21 cellular contexts compared by ENCODE assay signal in genomic region chr21:22556829-22557228, GRCh38.
DNase-seq lines count a peak whose midpoint lies in the region; ATAC-seq, FAIRE-seq and TF ChIP-seq lines count a peak whose summit lies in the region.
"Had no signal": no experiment of that assay in that cellular context is flagged by ENCODE, and none has a peak within 500 bp of the region (broad histone marks: within the 10 kb centered on the region; RNA-seq: fewer than 3 reads in every experiment).

No MANE protein-coding gene starts in this region.

- H3K79me2 ChIP-seq in HepG2 (ENCODE audit: insufficient read depth, low read length) (no peaks in the 10 kb centered on the region), OCI-LY7 (ENCODE audit: insufficient read depth, low read depth, low read length) (no peaks in the 10 kb centered on the region)

- H3K27ac ChIP-seq in HepG2 (ENCODE audit: extremely low read length, insufficient read depth, low read length) (no peak overlapping the region), right lobe of liver (no peak overlapping the region), liver (ENCODE audit: low read depth in 1 of 2, low read length in 2 of 2) (no peak overlapping the region), OCI-LY7 (ENCODE audit: low read depth, low read length, poor library complexity, severe bottlenecking) (no peak overlapping the region)
- H3K27ac ChIP-seq: 22Rv1; A549; BLaER1 treated with 17β-estradiol and CSF1 and Interleukin-3, amounts not matched to agents 10 nM and 100 nM; C4-2B had no signal

- TF ChIP-seq CTCF in HepG2 (CRISPR knock-in tag; IDR thresholded peaks at IDR 0.05), result no peak
- TF ChIP-seq CTCF in right lobe of liver (IDR thresholded peaks at IDR 0.05), result no peak
- no peak for TF ChIP-seq CTCF in liver (IDR thresholded peaks at IDR 0.05; ENCODE audit: low read depth, low read length, missing input control)
- no peak for TF ChIP-seq CTCF in OCI-LY7 (conservative IDR thresholded peaks at IDR 0.05; ENCODE audit: low read length)

- FAIRE-seq in HepG2 (lab: Jason Lieb, UNC) (no peak), endometrium (lab: Jason Lieb, UNC) (peak; percentile 26)
- FAIRE-seq: A549, D721Med, GM12878, GM12892, GM19239 had no signal

- DNase-seq in HepG2 (ENCODE audit: low spot score), result no peak
- DNase-seq in right lobe of liver, result no peak
- DNase-seq in Right ventricle myocardium superior, result no peak
- no peak for DNase-seq in OCI-LY7 (ENCODE audit: low spot score)
- DNase-seq: AML-193; Caco-2; Calu3; CD4-positive, alpha-beta T cell; CD8-positive, alpha-beta T cell; DMS79 treated with DMSO at 0.1 percent for 48 hours; GDM1 had no signal

- H3K9ac ChIP-seq in HepG2 (ENCODE audit: insufficient read depth, low read depth, low read length), result no peak overlapping the region
- H3K9ac ChIP-seq in liver (ENCODE audit: low read depth in 1 of 2, low read length in 2 of 2), result no peak overlapping the region
- H3K9ac ChIP-seq: BLaER1 treated with 17β-estradiol and CSF1 and Interleukin-3, amounts not matched to agents 10 nM and 100 nM had no signal

- H3K9me2 ChIP-seq in OCI-LY7 (ENCODE audit: insufficient read depth, low read length), result no peaks in the 10 kb centered on the region

- H3K4me2 ChIP-seq in HepG2 (ENCODE audit: low read depth, low read length), result no peak overlapping the region
- no peak overlapping the region for H3K4me2 ChIP-seq in OCI-LY7 (ENCODE audit: low read length)
- H3K4me2 ChIP-seq: A549; BLaER1 treated with 17β-estradiol and CSF1 and Interleukin-3, amounts not matched to agents 10 nM and 100 nM had no signal

- BruUV-seq in HepG2 (replicated peaks; lab: Mats Ljungman, UMichigan) (no TSS peak), OCI-LY7 (replicated peaks; lab: Mats Ljungman, UMichigan) (no TSS peak)

- TF ChIP-seq EP300 in HepG2 (IDR thresholded peaks at IDR 0.05; ENCODE audit: low read depth in 2 of 2, low read length in 2 of 2) (no peak), HepG2 (CRISPR knock-in tag; IDR thresholded peaks at IDR 0.05; ENCODE audit: borderline replicate concordance) (no peak)

- intact Hi-C loops in HepG2 (cut with micrococcal nuclease; ENCODE audit: unreplicated experiment), result no loop called here
- intact Hi-C loops in right lobe of liver (cut with DNase I), result no loop called here
- intact Hi-C loops in Right ventricle myocardium superior (cut with DNase I), result no loop called here
- intact Hi-C loops in OCI-LY7 (cut with micrococcal nuclease; ENCODE audit: unreplicated experiment), result no loop called here

- no peak for ATAC-seq in HepG2
- ATAC-seq in right lobe of liver, result no peak
- ATAC-seq in Right ventricle myocardium superior (ENCODE audit: poor library complexity), result no peak
- ATAC-seq: A549; CD8-positive, alpha-beta T cell; GM12878 had no signal

- H3K36me3 ChIP-seq in HepG2 (replicated peaks in 1 of 2; ENCODE audit: control insufficient read depth in 1 of 2, insufficient read depth in 2 of 2, low read length in 2 of 2) (no peaks in the 10 kb centered on the region), right lobe of liver (no peaks in the 10 kb centered on the region), liver (ENCODE audit: control insufficient read depth in 4 of 4, insufficient read depth in 3 of 4, low read depth in 1 of 4, low read length in 3 of 4) (no peaks in the 10 kb centered on the region), OCI-LY7 (ENCODE audit: insufficient read depth, low read length) (no peaks in the 10 kb centered on the region)
- H3K36me3 ChIP-seq: BLaER1 treated with 17β-estradiol and CSF1 and Interleukin-3, amounts not matched to agents 10 nM and 100 nM had no signal

- TF ChIP-seq RAD21 in HepG2 (CRISPR knock-in tag; IDR thresholded peaks at IDR 0.05) (no peak), liver (IDR thresholded peaks at IDR 0.05) (no peak)

- POLR2A ChIA-PET in HepG2 (lab: Yijun Ruan, JAX), result no interaction called here
- POLR2A ChIA-PET in OCI-LY7 (lab: Charles Lee), result no interaction called here

- H2AFZ ChIP-seq in HepG2 (ENCODE audit: low read length) (no peak overlapping the region), OCI-LY7 (ENCODE audit: low read length) (no peak overlapping the region)

- TF ChIP-seq POLR2A in HepG2 (IDR thresholded peaks at IDR 0.05; ENCODE audit: insufficient read depth in 1 of 2, low read depth in 2 of 2, low read length in 2 of 2) (no peak), right lobe of liver (IDR thresholded peaks at IDR 0.05) (no peak)

- no peaks in the 10 kb centered on the region for H4K20me1 ChIP-seq in HepG2 (ENCODE audit: insufficient read depth, low read length)
- H4K20me1 ChIP-seq in OCI-LY7 (ENCODE audit: insufficient read depth, low read length), result no peaks in the 10 kb centered on the region
- H4K20me1 ChIP-seq: BLaER1 treated with 17β-estradiol and CSF1 and Interleukin-3, amounts not matched to agents 10 nM and 100 nM had no signal

- H3K4me3 ChIP-seq in HepG2 (replicated peaks in 1 of 3; ENCODE audit: insufficient read depth in 1 of 3, low read depth in 2 of 3, low read length in 3 of 3), result no peak overlapping the region
- no peak overlapping the region for H3K4me3 ChIP-seq in right lobe of liver
- no peak overlapping the region for H3K4me3 ChIP-seq in liver (ENCODE audit: low read depth in 1 of 3, low read length in 3 of 3)
- no peak overlapping the region for H3K4me3 ChIP-seq in OCI-LY7 (ENCODE audit: low read depth, low read length, poor library complexity, severe bottlenecking)
- H3K4me3 ChIP-seq: A549; BLaER1 treated with 17β-estradiol and CSF1 and Interleukin-3, amounts not matched to agents 10 nM and 100 nM; GM12878 had no signal

- H3K4me1 ChIP-seq in HepG2 (ENCODE audit: insufficient read depth, low read length) (no peaks in the 10 kb centered on the region), right lobe of liver (no peaks in the 10 kb centered on the region), liver (ENCODE audit: control insufficient read depth in 4 of 4, insufficient read depth in 4 of 4, low read length in 3 of 4) (no peaks in the 10 kb centered on the region), OCI-LY7 (ENCODE audit: insufficient read depth, low read length, poor library complexity, severe bottlenecking) (no peaks in the 10 kb centered on the region)
- H3K4me1 ChIP-seq: A549; BLaER1 treated with 17β-estradiol and CSF1 and Interleukin-3, amounts not matched to agents 10 nM and 100 nM; Caco-2 had no signal

- H3K9me3 ChIP-seq in HepG2 (ENCODE audit: low read length) (peaks cover 66% of the 10 kb centered on the region), right lobe of liver (no peaks in the 10 kb centered on the region), liver (ENCODE audit: control insufficient read depth in 4 of 4, low read length in 3 of 4) (peaks cover 0 to under 1% (median 0%) of the 10 kb centered on the region in 4 donors), OCI-LY7 (ENCODE audit: low read length) (no peaks in the 10 kb centered on the region)
- H3K9me3 ChIP-seq: A549 had no signal

- in situ Hi-C loops in HepG2 (cut with HindIII; ENCODE audit: extremely low pct_ligation_motif_present, low pct_unique_long_range_greater_than_20kb), result no loop called here

- CTCF ChIA-PET in HepG2 (lab: Yijun Ruan, JAX; ENCODE audit: low intra/inter-chr PET ratio, low total read pairs), result no interaction called here
- CTCF ChIA-PET in OCI-LY7 (lab: Charles Lee; ENCODE audit: unreplicated experiment), result no interaction called here

- H3K27me3 ChIP-seq in HepG2 (ENCODE audit: control insufficient read depth in 1 of 2, insufficient read depth in 2 of 2, low read length in 2 of 2) (no peaks in the 10 kb centered on the region), right lobe of liver (no peaks in the 10 kb centered on the region), liver (ENCODE audit: control insufficient read depth in 4 of 4, insufficient read depth in 4 of 4, low read length in 3 of 4) (no peaks in the 10 kb centered on the region)
- H3K27me3 ChIP-seq: BLaER1 treated with 17β-estradiol and CSF1 and Interleukin-3, amounts not matched to agents 10 nM and 100 nM had no signal

TF ChIP-seq in HepG2, 621 proteins besides CTCF, POLR2A, EP300 and RAD21:
- 0 out of 2 replicates have a peak, but pooled peaks have one; percentile 3 for TF ChIP-seq CEBPB (IDR thresholded peaks at IDR 0.05; ENCODE audit: borderline replicate concordance, low read depth, low read length)
- no peak for TF ChIP-seq ISL2 (CRISPR knock-in tag; IDR thresholded peaks at IDR 0.05)
- no peak for TF ChIP-seq NCOA1 (CRISPR knock-in tag; IDR thresholded peaks at IDR 0.05)
TF ChIP-seq in HepG2: peak in this region for 1.

TF ChIP-seq in liver, 16 proteins besides CTCF, POLR2A, EP300 and RAD21:
- TF ChIP-seq HNF4A (conservative IDR thresholded peaks at IDR 0.05), result peak; percentile 67 to 78
- no peak for TF ChIP-seq JUND (IDR thresholded peaks at IDR 0.05)
